8 cellular contexts compared by ENCODE assay signal in genomic region chr5:50440651-50441478, GRCh38. TPM values are rescaled to one million over a fixed set of nuclear protein-coding genes. Genes with fewer than 3 reads are reported as not detected.
DNase-seq lines count a peak whose midpoint lies in the region; ATAC-seq, FAIRE-seq and TF ChIP-seq lines count a peak whose summit lies in the region.

Gene EMB (minus strand): TSS chr5:50441288. CDS start chr5:50441151, 137 bp downstream.

- peaks cover 3 to 6% of the 10 kb centered on the region in 2 donors for H3K36me3 Mint-ChIP-seq in CD14-positive monocyte
- H3K36me3 Mint-ChIP-seq in activated T-helper 17 cell treated with anti-CD3 and anti-CD28 coated beads, Interleukin-2, amount 50 U/mL, for 72 hours (ENCODE audit: low read depth): peaks cover 40% of the 10 kb centered on the region

- POLR2A ChIA-PET in PC-9 (lab: Charles Lee; ENCODE audit: unreplicated experiment): no interaction called here

- DNase-seq in CD14-positive monocyte (ENCODE audit: low spot score) (peak; percentile 65), GM19238 (ENCODE audit: insufficient read length, low spot score) (peak; percentile 30), PC-9 (peak; percentile 42 to 66), Right ventricle myocardium inferior (ENCODE audit: missing footprints) (peak; percentile 92), pancreas (peak in 5 of 6 donors; percentile 14 to 74 (median 38)), tibial nerve (ENCODE audit: low spot score in 2 of 2) (no peak)

- H3K9me2 ChIP-seq in PC-9 (ENCODE audit: insufficient read depth): no peaks in the 10 kb centered on the region

- peaks cover 79% of the 10 kb centered on the region for H3K4me1 Mint-ChIP-seq in CD14-positive monocyte
- peaks cover 20% of the 10 kb centered on the region for H3K4me1 Mint-ChIP-seq in activated T-helper 17 cell treated with anti-CD3 and anti-CD28 coated beads, Interleukin-2, amount 50 U/mL, for 72 hours

- TF ChIP-seq EP300 in tibial nerve (IDR thresholded peaks at IDR 0.05): no peak

- 1% methylated on average over 65 to 80 of the region's 80 CpGs for WGBS in pancreas, 2 donors
- 1 to 3% methylated on average over 42 to 53 of the region's 80 CpGs for WGBS in tibial nerve, 2 donors

- H3K36me3 ChIP-seq in PC-9 (ENCODE audit: low read depth) (no peaks in the 10 kb centered on the region), pancreas (no peaks in the 10 kb centered on the region), tibial nerve (no peaks in the 10 kb centered on the region)

- no peak for FAIRE-seq in pancreas (lab: Jason Lieb, UNC)

- CTCF ChIA-PET in PC-9 (lab: Charles Lee): no interaction called here

- H3K9me3 ChIP-seq in PC-9 (ENCODE audit: insufficient read depth, low read depth) (no peaks in the 10 kb centered on the region), pancreas (no peaks in the 10 kb centered on the region), tibial nerve (no peaks in the 10 kb centered on the region)

- no peaks in the 10 kb centered on the region for H3F3A ChIP-seq in PC-9 (ENCODE audit: insufficient read depth, low read depth)

- H2AFZ ChIP-seq in PC-9: peak within 1 kb of the TSS; percentile 80

- no peaks in the 10 kb centered on the region for H3K79me2 ChIP-seq in PC-9 (ENCODE audit: low read depth)

- H3K27ac Mint-ChIP-seq in CD14-positive monocyte: peak within 1 kb of the TSS; percentile 87 to 95 (median 90)
- peak within 1 kb of the TSS; percentile 96 for H3K27ac Mint-ChIP-seq in activated T-helper 17 cell treated with anti-CD3 and anti-CD28 coated beads, Interleukin-2, amount 50 U/mL, for 72 hours

- TF ChIP-seq CTCF in CD14-positive monocyte (IDR thresholded peaks at IDR 0.05): peak; percentile 47
- TF ChIP-seq CTCF in PC-9 (conservative IDR thresholded peaks at IDR 0.05): no peak; the same call in 1 of the 2 replicates
- TF ChIP-seq CTCF in pancreas (IDR thresholded peaks at IDR 0.05): no peak
- TF ChIP-seq CTCF in tibial nerve (IDR thresholded peaks at IDR 0.05): peak in 1 of 5 experiments; percentile 10

- H3K4me3 Mint-ChIP-seq in CD14-positive monocyte: peak within 1 kb of the TSS; percentile 90 to 91
- peak within 1 kb of the TSS; percentile 85 for H3K4me3 Mint-ChIP-seq in activated T-helper 17 cell treated with anti-CD3 and anti-CD28 coated beads, Interleukin-2, amount 50 U/mL, for 72 hours

- H3K4me3 ChIP-seq in PC-9 (peak within 1 kb of the TSS; percentile 66), pancreas (peak within 1 kb of the TSS; percentile 12 to 52 (median 22)), tibial nerve (peak within 1 kb of the TSS; percentile 24 to 62 (median 50))

- intact Hi-C loops in CD14-positive monocyte (cut with micrococcal nuclease) (loop anchor here (10.0 kb wide), 2 partner anchors 74 to 224 kb away; partner anchors contain the start of gene PARP8 (in 1 of the 2)), PC-9 (cut with micrococcal nuclease; ENCODE audit: unreplicated experiment) (loop anchor here (5.0 kb wide), 1 partner anchor 311 kb away; no protein-coding TSS in a partner anchor), Right ventricle myocardium inferior (cut with DNase I) (no loop called here), pancreas (cut with DNase I) (no loop called here)

- no peak for TF ChIP-seq POLR2A in tibial nerve (IDR thresholded peaks at IDR 0.05)

- no peaks in the 10 kb centered on the region for H4K20me1 ChIP-seq in PC-9 (ENCODE audit: insufficient read depth)

- no peaks in the 10 kb centered on the region for H3K27me3 ChIP-seq in PC-9 (ENCODE audit: insufficient read depth, low read depth)
- H3K27me3 ChIP-seq in pancreas: no peaks in the 10 kb centered on the region
- H3K27me3 ChIP-seq in tibial nerve: peaks cover 0 to 14% of the 10 kb centered on the region in 2 donors

- H3K4me2 ChIP-seq in PC-9: peak within 1 kb of the TSS; percentile 83

- H3K4me1 ChIP-seq in PC-9 (replicated peaks; ENCODE audit: insufficient read depth) (0 out of 2 replicates have a peak, but pooled peaks cover 7% of the 10 kb centered on the region), pancreas (no peaks in the 10 kb centered on the region), tibial nerve (peaks cover 0 to 11% (median 5%) of the 10 kb centered on the region in 4 donors)

- H3K27me3 Mint-ChIP-seq in CD14-positive monocyte (ENCODE audit: low read depth in 3 of 3): no peaks in the 10 kb centered on the region
- H3K27me3 Mint-ChIP-seq in activated T-helper 17 cell treated with anti-CD3 and anti-CD28 coated beads, Interleukin-2, amount 50 U/mL, for 72 hours: no peaks in the 10 kb centered on the region

- no peak within 1 kb of the TSS for H3K27ac ChIP-seq in PC-9
- peak within 1 kb of the TSS in 2 of 4 donors; percentile 18 to 30 for H3K27ac ChIP-seq in pancreas
- peak within 1 kb of the TSS in 3 of 4 donors; percentile 2 to 83 (median 51) for H3K27ac ChIP-seq in tibial nerve

- ATAC-seq in HG03457 (IDR thresholded peaks at IDR 0.05; ENCODE audit: unreplicated experiment): peak; percentile 57
- peak; percentile 77 for ATAC-seq in activated T-helper 17 cell treated with anti-CD3 and anti-CD28 coated beads, Interleukin-2, amount 50 U/mL, for 72 hours (replicated peaks)
- ATAC-seq in Right ventricle myocardium inferior: peak; percentile 85
- ATAC-seq in pancreas: peak; percentile 46 to 92 (median 88)

- no TSS peak for BruUV-seq in PC-9 (replicated peaks; lab: Mats Ljungman, UMichigan)

- no peaks in the 10 kb centered on the region for H3K9me3 Mint-ChIP-seq in CD14-positive monocyte
- H3K9me3 Mint-ChIP-seq in activated T-helper 17 cell treated with anti-CD3 and anti-CD28 coated beads, Interleukin-2, amount 50 U/mL, for 72 hours: no peaks in the 10 kb centered on the region

RNA-seq across cellular contexts. Expression of gene EMB, which starts in this region (rescaled TPM):
- polyA plus RNA-seq in CD14-positive monocyte (100 to 1,000 TPM; 131 to 191 TPM), pancreas (1 to 10 TPM; 1.1 to 3.5 TPM)
- total RNA-seq in PC-9 (2021) (11.6 and 11.8 TPM in 2 replicates), Right ventricle myocardium inferior (15.4 TPM), pancreas (1 to 10 TPM in 5 of 6 donors, under 1 TPM in 1; 0.93 to 9.3 (median 4.4) TPM), tibial nerve (10 to 100 TPM in 1 of 4 donors, 1 to 10 TPM in 3; 6.3 to 14.7 (median 8.3) TPM)
- 100 to 1,000 TPM in 1 of 2 donors, 10 to 100 TPM in 1; 93.9 to 102 TPM for total RNA-seq in activated T-helper 17 cell treated with anti-CD3 and anti-CD28 coated beads, Interleukin-2, amount 50 U/mL, for 72 hours

Comparison
In these comparisons a context has a peak if more than half of its experiments do, and no peak if none do; other contexts are left out.
1. RNA of gene EMB (polyA plus RNA-seq): 131 to 191 TPM in CD14-positive monocyte; 1.1 to 3.5 TPM in pancreas; every median in the first group is over 10 times any median in the second.
2. DNase-seq: peak in CD14-positive monocyte (single experiment), GM19238 (single experiment), PC-9 (2 of 2), Right ventricle myocardium inferior (single experiment) and pancreas (5 of 6); none in tibial nerve (0 of 2).
3. intact Hi-C loops: an anchor here in CD14-positive monocyte (10.0 kb wide) and PC-9 (5.0 kb wide); none called in Right ventricle myocardium inferior and pancreas.
4. Peak in every context shown above with its lines, with median percentiles within 50 percentile points of each other: ATAC-seq and H3K4me3 ChIP-seq.